Comparison of ENCODE assay signal across 31 cellular contexts in genomic region chr12:30041096-30041495, GRCh38.
"Had no signal": no experiment of that assay in that cellular context is flagged by ENCODE, and none has a peak within 500 bp of the region (broad histone marks: within the 10 kb centered on the region; RNA-seq: fewer than 3 reads in every experiment).

No MANE protein-coding gene starts in this region.

- H3K27me3 ChIP-seq: ascending aorta, breast epithelium, cardiac muscle cell, colonic mucosa, esophagus squamous epithelium, gastrocnemius medialis, heart left ventricle had no signal

- H3K4me3 ChIP-seq: ascending aorta, breast epithelium, cardiac muscle cell, colonic mucosa, esophagus squamous epithelium, gastrocnemius medialis, heart left ventricle had no signal

- DNase-seq: activated B cell treated with CpG ODN at 0.5 μM for 24 hours; activated CD4-positive, alpha-beta T cell treated with anti-CD3 and anti-CD28 coated beads for 48 hours; activated CD4-positive, alpha-beta T cell treated with anti-CD3 and anti-CD28 coated beads, Interleukin-2, amount 50 U/mL, for 1 hour; activated CD4-positive, alpha-beta T cell treated with anti-CD3 and anti-CD28 coated beads, Interleukin-2, amount 50 U/mL, for 48 hours; activated CD8-positive, alpha-beta memory T cell treated with anti-CD3 and anti-CD28 coated beads, Interleukin-2, amount 10 ng/mL, durations not matched to agents 7 days and 5 days; activated CD8-positive, alpha-beta memory T cell treated with anti-CD3 and anti-CD28 coated beads, Interleukin-2, amount 50 U/mL, for 4 hours; activated CD8-positive, alpha-beta T cell treated with anti-CD3 and anti-CD28 coated beads, Interleukin-2, amount 10 ng/mL, durations not matched to agents 7 days and 5 days; activated effector memory CD4-positive, alpha-beta T cell treated with anti-CD3 and anti-CD28 coated beads, Interleukin-2, amount 50 U/mL, for 16 hours; activated naive CD4-positive, alpha-beta T cell treated with anti-CD3 and anti-CD28 coated beads for 36 hours; activated naive CD8-positive, alpha-beta T cell treated with anti-CD3 and anti-CD28 coated beads for 36 hours; activated naive CD8-positive, alpha-beta T cell treated with anti-CD3 and anti-CD28 coated beads, Interleukin-2, amount 50 U/mL, for 24 hours; activated T-cell treated with anti-CD3 and anti-CD28 coated beads, Interleukin-2, amount 50 U/mL, for 1 hour; activated T-cell treated with anti-CD3 and anti-CD28 coated beads, Interleukin-2, amount 50 U/mL, for 48 hours; central memory CD4-positive, alpha-beta T cell; cerebellar nuclear complex; colonic mucosa; effector CD8-positive, alpha-beta T cell; esophagus squamous epithelium; foreskin fibroblast; gastrocnemius medialis; glutamatergic neuron; heart left ventricle; T-helper 1 cell; T-helper 17 cell; T1000; WERI-Rb-1 had no signal

- ATAC-seq: activated CD4-positive, CD25-positive, alpha-beta regulatory T cell treated with anti-CD3 and anti-CD28 coated beads, Interleukin-2, amount 50 U/mL, for 24 hours; activated CD8-positive, alpha-beta memory T cell treated with anti-CD3 and anti-CD28 coated beads, Interleukin-2, amount 10 ng/mL, durations not matched to agents 7 days and 5 days; activated CD8-positive, alpha-beta T cell treated with anti-CD3 and anti-CD28 coated beads, Interleukin-2, amount 10 ng/mL, durations not matched to agents 7 days and 5 days; activated naive CD8-positive, alpha-beta T cell treated with anti-CD3 and anti-CD28 coated beads, Interleukin-2, amount 50 U/mL, for 24 hours; gastrocnemius medialis; heart left ventricle; T-helper 17 cell had no signal

- H3K4me1 ChIP-seq: ascending aorta, breast epithelium, colonic mucosa, esophagus squamous epithelium, gastrocnemius medialis, heart left ventricle had no signal

- H3K9me3 ChIP-seq: ascending aorta, breast epithelium, colonic mucosa, esophagus squamous epithelium, gastrocnemius medialis, heart left ventricle had no signal

- H3K27ac ChIP-seq: ascending aorta, breast epithelium, cardiac muscle cell, colonic mucosa, epithelial cell of prostate, esophagus squamous epithelium, gastrocnemius medialis, heart left ventricle, WERI-Rb-1 had no signal

- H3K36me3 ChIP-seq: ascending aorta, breast epithelium, cardiac muscle cell, colonic mucosa, esophagus squamous epithelium, gastrocnemius medialis, heart left ventricle, WERI-Rb-1 had no signal
